ENCODE assay signal across 2 cellular contexts in genomic region chr20:10347481-10347880, GRCh38.
TF ChIP-seq lines count a peak whose summit lies in the region.

No MANE protein-coding gene starts in this region.

TF ChIP-seq in HepG2, 621 proteins besides CTCF, POLR2A, EP300 and RAD21 (continued from another document and continues in another):
- TF ChIP-seq PAXIP1 (CRISPR knock-in tag; conservative IDR thresholded peaks at IDR 0.05) (peak; percentile 50), SP5 (CRISPR knock-in tag; IDR thresholded peaks at IDR 0.05; ENCODE audit: borderline replicate concordance, low read depth) (no peak), ZNF646 (CRISPR knock-in tag; IDR thresholded peaks at IDR 0.05) (peak; percentile 88), GTF2F1 (IDR thresholded peaks at IDR 0.05; ENCODE audit: low read length) (no peak), NFIC (IDR thresholded peaks at IDR 0.05; ENCODE audit: low read length) (peak; percentile 24; the same call in 1 of the 2 replicates), CC2D1A (CRISPR knock-in tag; IDR thresholded peaks at IDR 0.05) (no peak), HNF4A (CRISPR knock-in tag; IDR thresholded peaks at IDR 0.05) (peak; percentile 47; the same call in 1 of the 2 replicates), TSC22D2 (CRISPR knock-in tag; IDR thresholded peaks at IDR 0.05; ENCODE audit: borderline replicate concordance) (no peak), ZNF24 (IDR thresholded peaks at IDR 0.05) (no peak), ZNF34 (CRISPR knock-in tag; IDR thresholded peaks at IDR 0.05; ENCODE audit: borderline replicate concordance) (no peak), ZNF160 (CRISPR knock-in tag; IDR thresholded peaks at IDR 0.05) (no peak)

TF ChIP-seq in GM12878, 131 proteins besides CTCF, POLR2A, EP300 and RAD21 (continued from another document and continues in another):
- TF ChIP-seq ZNF592 (IDR thresholded peaks at IDR 0.05) (no peak), MYC (IDR thresholded peaks at IDR 0.05; ENCODE audit: insufficient read depth, insufficient read length, insufficient replicate concordance, low read length, severe bottlenecking) (no peak), SREBF2 (IDR thresholded peaks at IDR 0.05; ENCODE audit: low read length) (no peak), ZNF622 (IDR thresholded peaks at IDR 0.05) (no peak), USF1 (IDR thresholded peaks at IDR 0.05; ENCODE audit: borderline replicate concordance, extremely low read length, insufficient read depth, low read depth, low read length) (no peak), IKZF1 (conservative IDR thresholded peaks at IDR 0.05) (peak; percentile 55), NR2F1 (conservative IDR thresholded peaks at IDR 0.05) (no peak), BRCA1 (IDR thresholded peaks at IDR 0.05; ENCODE audit: low read depth, low read length) (no peak), E2F8 (IDR thresholded peaks at IDR 0.05; ENCODE audit: low read depth, partially characterized antibody) (no peak), SP1 (IDR thresholded peaks at IDR 0.05; ENCODE audit: low read depth, low read length) (no peak), IKZF2 (IDR thresholded peaks at IDR 0.05) (peak; percentile 91 to 94; a peak in 3 of 4 replicates), MLLT1 (IDR thresholded peaks at IDR 0.05) (peak; percentile 75), RB1 (IDR thresholded peaks at IDR 0.05; ENCODE audit: borderline replicate concordance) (no peak), NFIC (IDR thresholded peaks at IDR 0.05; ENCODE audit: low read depth, low read length) (no peak), ZBTB4 (CRISPR knock-in tag; IDR thresholded peaks at IDR 0.05) (no peak), CHD1 (IDR thresholded peaks at IDR 0.05; ENCODE audit: low read depth, low read length) (no peak), MEF2B (IDR thresholded peaks at IDR 0.05; ENCODE audit: partially characterized antibody, poor library complexity, severe bottlenecking) (peak; percentile 42), STAT1 (conservative IDR thresholded peaks at IDR 0.05) (no peak), MAX (IDR thresholded peaks at IDR 0.05; ENCODE audit: low read depth, low read length) (no peak), BHLHE40 (IDR thresholded peaks at IDR 0.05; ENCODE audit: borderline replicate concordance in 1 of 2, low read depth in 2 of 2, low read length in 1 of 2) (no peak), IRF5 (IDR thresholded peaks at IDR 0.05; ENCODE audit: borderline replicate concordance) (no peak), SPI1 (IDR thresholded peaks at IDR 0.05; ENCODE audit: borderline replicate concordance, insufficient read depth, low read depth, low read length) (no peak), HDAC2 (IDR thresholded peaks at IDR 0.05) (no peak), MEF2A (IDR thresholded peaks at IDR 0.05; ENCODE audit: insufficient read depth, low read depth, low read length) (no peak), ETV6 (conservative IDR thresholded peaks at IDR 0.05 in 1 of 2, IDR thresholded peaks at IDR 0.05 in 1 of 2; ENCODE audit: borderline replicate concordance in 1 of 2, low read depth in 1 of 2) (no peak), NFYA (IDR thresholded peaks at IDR 0.05; ENCODE audit: borderline replicate concordance, low read depth, low read length) (no peak), SMARCA5 (IDR thresholded peaks at IDR 0.05) (no peak), PKNOX1 (IDR thresholded peaks at IDR 0.05) (no peak), KLF5 (IDR thresholded peaks at IDR 0.05; ENCODE audit: partially characterized antibody) (no peak), ELK1 (IDR thresholded peaks at IDR 0.05; ENCODE audit: low read depth, low read length) (no peak), BCLAF1 (IDR thresholded peaks at IDR 0.05) (no peak)
